ENCODE assay signal across 15 cellular contexts in the genomic region with DNA sequence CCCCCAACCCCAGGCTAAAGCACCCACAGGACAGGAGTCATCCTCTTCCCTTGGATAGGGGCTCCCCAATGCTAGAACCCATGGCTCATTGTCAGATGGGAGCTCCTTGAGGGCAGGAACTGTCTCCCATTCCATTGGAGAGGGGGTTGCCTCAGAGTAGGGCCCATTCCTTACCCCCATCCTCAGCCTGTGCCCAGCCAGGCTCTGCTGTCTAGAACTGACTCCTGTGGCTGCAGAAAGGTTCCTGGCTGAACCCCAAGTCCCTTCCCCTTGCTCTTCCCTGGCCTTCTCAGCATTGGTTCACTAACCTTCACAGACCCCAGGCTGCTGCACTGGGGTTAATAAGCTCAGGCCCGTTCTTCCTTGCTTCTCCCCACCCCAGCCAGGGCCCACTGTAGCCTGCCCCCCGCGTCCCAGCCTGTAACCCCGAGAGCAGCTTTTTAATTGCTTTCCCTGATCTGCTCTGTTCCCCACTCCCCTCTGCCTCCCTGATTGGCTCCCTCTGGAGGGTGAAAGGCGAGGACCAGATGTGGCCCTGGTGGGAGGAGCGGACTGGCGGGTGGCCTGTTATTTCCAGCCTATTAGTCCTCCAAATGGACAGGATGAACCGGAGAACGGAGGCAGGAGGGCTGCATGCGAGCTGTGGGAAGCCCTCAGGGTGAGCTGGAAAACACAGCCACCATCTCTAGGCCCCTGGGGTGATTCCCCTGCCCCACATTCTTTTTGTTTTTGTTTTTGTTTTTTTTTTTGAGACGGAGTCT. TPM values are rescaled to one million over a fixed set of nuclear protein-coding genes. Genes with fewer than 3 reads are reported as not detected.
DNase-seq lines count a peak whose midpoint lies in the region; ATAC-seq and TF ChIP-seq lines count a peak whose summit lies in the region.
"Had no signal": no experiment of that assay in that cellular context is flagged by ENCODE, and none has a peak within 500 bp of the region (broad histone marks: within the 10 kb centered on the region; RNA-seq: fewer than 3 reads in every experiment).

No MANE protein-coding gene starts in this region.

- H3K79me2 ChIP-seq in GM23338 (replicated peaks; ENCODE audit: insufficient read depth), result no peaks in the 10 kb centered on the region
- H3K79me2 ChIP-seq in osteoblast (ENCODE audit: insufficient read depth, low read length), result no peaks in the 10 kb centered on the region

- H3K4me3 Mint-ChIP-seq in GM23338, result peak overlapping the region; percentile 11; the same call in 1 of the 3 replicates
- H3K4me3 Mint-ChIP-seq: T-cell had no signal

- ATAC-seq in GM23338, result peak; percentile 73
- peak; percentile 79 for ATAC-seq in Right ventricle myocardium inferior
- ATAC-seq: left colon, T-cell had no signal

- H3K4me1 Mint-ChIP-seq in GM23338, result peaks cover 37% of the 10 kb centered on the region
- H3K4me1 Mint-ChIP-seq: T-cell had no signal

- H4K20me1 ChIP-seq in GM23338 (replicated peaks; ENCODE audit: insufficient read depth) (no peaks in the 10 kb centered on the region), osteoblast (ENCODE audit: insufficient read depth, low read length) (no peaks in the 10 kb centered on the region)

- H3K9me3 ChIP-seq in osteoblast (ENCODE audit: low read depth, low read length) (no peaks in the 10 kb centered on the region), colonic mucosa (no peaks in the 10 kb centered on the region)
- H3K9me3 ChIP-seq: tibial artery had no signal

- H3K4me1 ChIP-seq in GM23338 (ENCODE audit: insufficient read depth) (peaks cover 12% of the 10 kb centered on the region; the same call in 1 of the 2 replicates), osteoblast (ENCODE audit: insufficient read depth, low read length) (peaks cover 10% of the 10 kb centered on the region), colonic mucosa (no peaks in the 10 kb centered on the region)

- H3K27me3 ChIP-seq in GM23338 (ENCODE audit: insufficient read depth) (no peaks in the 10 kb centered on the region), osteoblast (ENCODE audit: insufficient read depth, low read length) (no peaks in the 10 kb centered on the region), colonic mucosa (no peaks in the 10 kb centered on the region)
- H3K27me3 ChIP-seq: tibial artery had no signal

- H3K27ac Mint-ChIP-seq in GM23338, result no peak overlapping the region
- H3K27ac Mint-ChIP-seq: T-cell had no signal

- no peaks in the 10 kb centered on the region for H3K9me3 Mint-ChIP-seq in GM23338
- H3K9me3 Mint-ChIP-seq: activated naive CD4-positive, alpha-beta T cell treated with anti-CD3 and anti-CD28 coated beads, Interleukin-2, amount 50 U/mL, for 72 hours; T-cell had no signal

- H3K4me3 ChIP-seq in GM23338 (no peak overlapping the region), osteoblast (ENCODE audit: insufficient read depth, low read length) (no peak overlapping the region), colonic mucosa (no peak overlapping the region)
- H3K4me3 ChIP-seq: tibial artery had no signal

- no peak overlapping the region for H3K27ac ChIP-seq in GM23338 (ENCODE audit: low read depth)
- H3K27ac ChIP-seq in osteoblast (ENCODE audit: low read depth, low read length), result no peak overlapping the region
- H3K27ac ChIP-seq in colonic mucosa, result no peak overlapping the region
- H3K27ac ChIP-seq: tibial artery had no signal

- H3K36me3 ChIP-seq in GM23338 (ENCODE audit: insufficient read depth) (0 out of 2 replicates have a peak, but pooled peaks cover 1% of the 10 kb centered on the region), osteoblast (ENCODE audit: insufficient read depth, low read length) (no peaks in the 10 kb centered on the region), colonic mucosa (no peaks in the 10 kb centered on the region)
- H3K36me3 ChIP-seq: tibial artery had no signal

- peaks cover 22% of the 10 kb centered on the region for H3K27me3 Mint-ChIP-seq in GM23338 (ENCODE audit: insufficient read depth, low read depth, poor library complexity)

- H3K4me2 ChIP-seq in GM23338, result peak overlapping the region; percentile 68
- H3K4me2 ChIP-seq in osteoblast (ENCODE audit: insufficient read depth, low read length), result no peak overlapping the region

- peaks cover 16% of the 10 kb centered on the region for H3K36me3 Mint-ChIP-seq in GM23338 (ENCODE audit: low read depth)
- H3K36me3 Mint-ChIP-seq: activated naive CD4-positive, alpha-beta T cell treated with anti-CD3 and anti-CD28 coated beads, Interleukin-2, amount 50 U/mL, for 72 hours; T-cell had no signal

- DNase-seq in GM23338 (ENCODE audit: low spot score) (peak; percentile 74), NCI-H2227 treated with DMSO at 0.1 percent for 48 hours (lab: John Stamatoyannopoulos, UW) (peak; percentile 69), Right ventricle myocardium inferior (ENCODE audit: missing footprints) (no peak), osteoblast (ENCODE audit: insufficient read length, low spot score, missing footprints) (peak; percentile 62), amniotic stem cell (lab: John Stamatoyannopoulos, UW) (no peak), colonic mucosa (no peak), NCI-H748 (lab: John Stamatoyannopoulos, UW; ENCODE audit: unreplicated experiment) (no peak)
- DNase-seq: activated CD4-positive, alpha-beta T cell treated with anti-CD3 and anti-CD28 coated beads, Interleukin-2, amount 50 U/mL, for 1 hour; COR-L47; dermis blood vessel endothelial cell; NCI-H1092 treated with DMSO at 0.1 percent for 48 hours; T-cell had no signal

- no peaks in the 10 kb centered on the region for H3K9me2 ChIP-seq in GM23338 (ENCODE audit: insufficient read depth)

- intact Hi-C loops in Right ventricle myocardium inferior (cut with DNase I) (loop anchor here (2.0 kb wide), 3 partner anchors 59 to 211 kb away; a partner anchor contains a TSS), colonic mucosa (cut with DNase I) (loop anchor here (2.0 kb wide), 2 partner anchors 101 to 177 kb away; no protein-coding TSS in a partner anchor)

- peak in 1 of 2 experiments; percentile 43; a peak in 2 of 4 replicates for TF ChIP-seq CTCF in GM23338 (conservative IDR thresholded peaks at IDR 0.05; ENCODE audit: low read depth in 2 of 2)
- no peak for TF ChIP-seq CTCF in osteoblast (IDR thresholded peaks at IDR 0.05; ENCODE audit: extremely low read depth, low read depth, low read length)
- TF ChIP-seq CTCF in colonic mucosa (IDR thresholded peaks at IDR 0.05), result no peak

- 0 out of 2 replicates have a peak, but pooled peaks cover 23% of the 10 kb centered on the region for H3F3A ChIP-seq in GM23338 (replicated peaks; ENCODE audit: low read depth)

- H2AFZ ChIP-seq in GM23338 (peak overlapping the region; percentile 41), osteoblast (ENCODE audit: low read length) (no peak overlapping the region)

- no peak overlapping the region for H3K9ac ChIP-seq in colonic mucosa (ENCODE audit: low read depth in 2 of 2, low read length in 2 of 2)

TF ChIP-seq in GM23338, 12 proteins besides CTCF, POLR2A, EP300 and RAD21:
- no peak for TF ChIP-seq EZH2 (IDR thresholded peaks at IDR 0.05; ENCODE audit: low read depth, unreplicated experiment)
- TF ChIP-seq JUNB (IDR thresholded peaks at IDR 0.05; ENCODE audit: unreplicated experiment), result no peak
- TF ChIP-seq, protein P1, sequence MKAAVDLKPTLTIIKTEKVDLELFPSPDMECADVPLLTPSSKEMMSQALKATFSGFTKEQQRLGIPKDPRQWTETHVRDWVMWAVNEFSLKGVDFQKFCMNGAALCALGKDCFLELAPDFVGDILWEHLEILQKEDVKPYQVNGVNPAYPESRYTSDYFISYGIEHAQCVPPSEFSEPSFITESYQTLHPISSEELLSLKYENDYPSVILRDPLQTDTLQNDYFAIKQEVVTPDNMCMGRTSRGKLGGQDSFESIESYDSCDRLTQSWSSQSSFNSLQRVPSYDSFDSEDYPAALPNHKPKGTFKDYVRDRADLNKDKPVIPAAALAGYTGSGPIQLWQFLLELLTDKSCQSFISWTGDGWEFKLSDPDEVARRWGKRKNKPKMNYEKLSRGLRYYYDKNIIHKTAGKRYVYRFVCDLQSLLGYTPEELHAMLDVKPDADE (IDR thresholded peaks at IDR 0.05), result no peak
- TF ChIP-seq POLR2AphosphoS5 (IDR thresholded peaks at IDR 0.05; ENCODE audit: low read depth), result no peak
- no peak for TF ChIP-seq STAT1 (IDR thresholded peaks at IDR 0.05; ENCODE audit: unreplicated experiment)
- no peak for TF ChIP-seq NANOG (IDR thresholded peaks at IDR 0.05; ENCODE audit: borderline replicate concordance)

RNA-seq across cellular contexts. Expression of a gene that starts 6.0 kb away (rescaled TPM):
- total RNA-seq in GM23338 (2014; rRNA removed; shearing (Covaris generic)), result 4.0 and 5.1 TPM in 2 replicates
- 0.15 and 0.73 TPM in 2 replicates for polyA plus RNA-seq in GM23338 (2016; fragmentation: Nextera tagmentation; extraction: Ambion mirVana)
- total RNA-seq in Right ventricle myocardium inferior (3.7 TPM), osteoblast (under 0.01 TPM in 2 replicates), colonic mucosa (under 1 TPM in 1 of 2 donors, not detected in 1; 0.20 TPM)
- total RNA-seq: activated naive CD4-positive, alpha-beta T cell treated with anti-CD3 and anti-CD28 coated beads, Interleukin-2, amount 50 U/mL, for 72 hours; T-cell had no signal

RNA-seq across cellular contexts. Expression of a gene that starts 22.1 kb away (rescaled TPM):
- 196 and 203 TPM in 2 replicates for total RNA-seq in GM23338 (2014; rRNA removed; shearing (Covaris generic))
- 52.5 and 61.6 TPM in 2 replicates for polyA plus RNA-seq in GM23338 (2016; fragmentation: Nextera tagmentation; extraction: Ambion mirVana)
- 68.1 TPM for total RNA-seq in Right ventricle myocardium inferior
- total RNA-seq in osteoblast, result 72.7 and 81.0 TPM in 2 replicates
- total RNA-seq in colonic mucosa, result 100 to 1,000 TPM in 1 of 2 donors, 10 to 100 TPM in 1; 74.8 to 109 TPM

RNA-seq across cellular contexts. Expression of a gene that starts 26.3 kb away (rescaled TPM):
- 27.1 and 28.4 TPM in 2 replicates for total RNA-seq in GM23338 (2014; rRNA removed; shearing (Covaris generic))
- 13.5 and 14.1 TPM in 2 replicates for polyA plus RNA-seq in GM23338 (2016; fragmentation: Nextera tagmentation; extraction: Ambion mirVana)
- 2.5 TPM for total RNA-seq in Right ventricle myocardium inferior
- 0.72 and 1.2 TPM in 2 replicates for total RNA-seq in osteoblast
- total RNA-seq in colonic mucosa, result 10 to 100 TPM in 1 of 2 donors, 1 to 10 TPM in 1; 5.7 to 45.5 TPM

RNA-seq across cellular contexts. Expression of a gene that starts 46.8 kb away (rescaled TPM):
- total RNA-seq in GM23338 (2014; rRNA removed; shearing (Covaris generic)), result 4.9 and 14.4 TPM in 2 replicates
- 4.3 and 6.8 TPM in 2 replicates for polyA plus RNA-seq in GM23338 (2016; fragmentation: Nextera tagmentation; extraction: Ambion mirVana)
- total RNA-seq in Right ventricle myocardium inferior (11.3 TPM), osteoblast (under 0.01 TPM in 1 of 2 replicates, not detected in the other), colonic mucosa (1 to 10 TPM; 1.2 to 1.9 TPM)
- total RNA-seq: dermis blood vessel endothelial cell, T-cell had no signal

Comparison
In these comparisons a context has a peak if more than half of its experiments do, and no peak if none do; other contexts are left out.
1. DNase-seq: peak in GM23338 (single experiment), NCI-H2227 treated with DMSO at 0.1 percent for 48 hours (single experiment) and osteoblast (single experiment); none in Right ventricle myocardium inferior (single experiment), amniotic stem cell (single experiment), colonic mucosa (single experiment) and NCI-H748 (single experiment).